In genomic region chr10:67772894-67773511, GRCh38 we compare ENCODE assay signal across 8 cellular contexts.
DNase-seq lines count a peak whose midpoint lies in the region; ATAC-seq and TF ChIP-seq lines count a peak whose summit lies in the region.

No MANE protein-coding gene starts in this region.

- H3K27ac ChIP-seq in esophagus squamous epithelium, result no peak overlapping the region

- no peak for TF ChIP-seq CTCF in NB4 (IDR thresholded peaks at IDR 0.05; ENCODE audit: low read depth, low read length)
- no peak for TF ChIP-seq CTCF in esophagus squamous epithelium (IDR thresholded peaks at IDR 0.05)

- H3K27me3 ChIP-seq in esophagus squamous epithelium, result no peaks in the 10 kb centered on the region

- no peaks in the 10 kb centered on the region for H3K4me1 ChIP-seq in esophagus squamous epithelium

- no peaks in the 10 kb centered on the region for H3K9me3 ChIP-seq in esophagus squamous epithelium

- H3K4me3 ChIP-seq in NB4 (ENCODE audit: low read depth, low read length), result no peak overlapping the region
- H3K4me3 ChIP-seq in esophagus squamous epithelium, result no peak overlapping the region

- intact Hi-C loops in esophagus squamous epithelium (cut with DNase I), result no loop called here

- ATAC-seq in GM18907 (IDR thresholded peaks at IDR 0.05; ENCODE audit: unreplicated experiment), result peak; percentile 98
- peak; percentile 92 for ATAC-seq in HG02678 (IDR thresholded peaks at IDR 0.05; ENCODE audit: unreplicated experiment)

- DNase-seq in NB4 (ENCODE audit: low read depth) (peak; percentile 87), midbrain (lab: John Stamatoyannopoulos, UW) (peak; percentile 32), esophagus squamous epithelium (lab: John Stamatoyannopoulos, UW) (no peak), occipital lobe (lab: John Stamatoyannopoulos, UW) (no peak), AG08396 (ENCODE audit: low spot score) (no peak)
- DNase-seq in activated CD8-positive, alpha-beta memory T cell treated with anti-CD3 and anti-CD28 coated beads, Interleukin-2, amount 50 U/mL, for 4 hours, result no peak

- TF ChIP-seq POLR2A in NB4 (IDR thresholded peaks at IDR 0.05; ENCODE audit: extremely low read depth, insufficient read length), result no peak
- TF ChIP-seq POLR2A in esophagus squamous epithelium (IDR thresholded peaks at IDR 0.05), result no peak

- H3K36me3 ChIP-seq in esophagus squamous epithelium, result no peaks in the 10 kb centered on the region

Comparison
In these comparisons a context has a peak if more than half of its experiments do, and no peak if none do; other contexts are left out.
1. DNase-seq: peak in NB4 (single experiment) and midbrain (single experiment); none in esophagus squamous epithelium (single experiment), activated CD8-positive, alpha-beta memory T cell treated with anti-CD3 and anti-CD28 coated beads, Interleukin-2, amount 50 U/mL, for 4 hours (single experiment), occipital lobe (single experiment) and AG08396 (single experiment).